Comparison of ENCODE assay signal across 8 cellular contexts in the genomic region with DNA sequence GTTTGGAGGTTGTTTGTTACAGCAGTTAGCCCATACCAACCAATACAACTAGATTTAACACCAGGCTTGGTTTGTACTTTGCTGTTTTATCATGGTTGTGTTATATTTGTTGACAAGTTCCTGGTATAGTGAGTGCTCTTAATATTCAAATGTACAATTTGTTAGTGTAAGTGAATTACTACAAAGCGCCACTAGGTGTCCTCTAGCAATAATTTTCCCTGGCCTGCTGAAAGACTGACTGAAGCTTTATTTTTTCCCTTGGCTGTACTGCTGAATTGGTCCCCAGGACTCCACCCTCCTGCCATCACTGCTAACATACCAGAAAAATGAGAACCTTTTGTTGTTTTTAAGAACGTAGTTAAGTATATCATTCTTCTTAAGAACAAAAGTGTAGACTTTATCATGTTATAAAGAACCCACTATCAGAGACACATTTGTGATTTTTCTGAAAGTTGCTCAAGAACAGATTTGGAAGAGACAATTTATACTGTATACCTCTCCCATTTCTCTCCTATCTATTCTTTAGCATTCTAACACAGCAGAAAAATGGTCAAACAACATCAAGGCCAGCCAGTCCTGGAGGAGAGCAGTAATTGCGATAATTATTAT.
DNase-seq lines count a peak whose midpoint lies in the region; FAIRE-seq and TF ChIP-seq lines count a peak whose summit lies in the region.

No MANE protein-coding gene starts in this region.

- H3K9me3 ChIP-seq in SK-N-MC (ENCODE audit: low read depth, low read length) = no peaks in the 10 kb centered on the region
- no peaks in the 10 kb centered on the region for H3K9me3 ChIP-seq in fibroblast of lung (ENCODE audit: control insufficient read depth, insufficient read depth, low read depth, low read length)
- H3K9me3 ChIP-seq in osteoblast (ENCODE audit: low read depth, low read length) = no peaks in the 10 kb centered on the region

- peak; percentile 20 for FAIRE-seq in H54 (lab: Jason Lieb, UNC)

- DNase-seq in activated naive CD4-positive, alpha-beta T cell treated with anti-CD3 and anti-CD28 coated beads for 36 hours = peak; percentile 18
- no peak for DNase-seq in activated naive CD4-positive, alpha-beta T cell treated with anti-CD3 and anti-CD28 coated beads, Interleukin-2, amount 50 U/mL, for 16 hours
- DNase-seq in H54 (ENCODE audit: insufficient read length, low spot score) (no peak), M059J (ENCODE audit: low read depth) (peak; percentile 47), SK-N-MC (ENCODE audit: low read depth, low spot score) (peak; percentile 30), fibroblast of lung (ENCODE audit: low read depth in 2 of 2) (peak; percentile 54 to 69), osteoblast (ENCODE audit: insufficient read length, low spot score, missing footprints) (no peak)
- no peak for DNase-seq in effector CD8-positive, alpha-beta T cell (lab: John Stamatoyannopoulos, UW)

- H3K4me3 ChIP-seq in SK-N-MC (no peak overlapping the region), fibroblast of lung (replicated peaks in 1 of 4; ENCODE audit: control extremely low read depth in 1 of 4, insufficient read depth in 1 of 4, low read depth in 3 of 4, low read length in 4 of 4) (no peak overlapping the region), osteoblast (ENCODE audit: insufficient read depth, low read length) (no peak overlapping the region)

- H2AFZ ChIP-seq in fibroblast of lung (ENCODE audit: low read length) (no peak overlapping the region), osteoblast (ENCODE audit: low read length) (no peak overlapping the region)

- H3K27me3 ChIP-seq in fibroblast of lung (ENCODE audit: control insufficient read depth, insufficient read depth, low read length) (no peaks in the 10 kb centered on the region), osteoblast (ENCODE audit: insufficient read depth, low read length) (no peaks in the 10 kb centered on the region)

- no peak for TF ChIP-seq POLR2A in H54 (IDR thresholded peaks at IDR 0.05; ENCODE audit: low read depth, low read length)

- H3K9ac ChIP-seq in SK-N-MC (ENCODE audit: insufficient read length) (no peak overlapping the region), fibroblast of lung (ENCODE audit: insufficient read depth, low read length) (no peak overlapping the region)

- H3K36me3 ChIP-seq in SK-N-MC (ENCODE audit: insufficient read depth, low read length) (no peaks in the 10 kb centered on the region), fibroblast of lung (ENCODE audit: control insufficient read depth, insufficient read depth, low read length) (no peaks in the 10 kb centered on the region), osteoblast (ENCODE audit: insufficient read depth, low read length) (no peaks in the 10 kb centered on the region)

- H3K27ac ChIP-seq in SK-N-MC (no peak overlapping the region), fibroblast of lung (ENCODE audit: insufficient read depth, low read length) (no peak overlapping the region), osteoblast (ENCODE audit: low read depth, low read length) (no peak overlapping the region)

- peak; percentile 55 to 74 for TF ChIP-seq CTCF in fibroblast of lung (conservative IDR thresholded peaks at IDR 0.05 in 1 of 2, IDR thresholded peaks at IDR 0.05 in 1 of 2; ENCODE audit: low read depth in 1 of 2, low read length in 2 of 2)
- peak; percentile 74 for TF ChIP-seq CTCF in osteoblast (IDR thresholded peaks at IDR 0.05; ENCODE audit: extremely low read depth, low read depth, low read length)

- H3K27ac Mint-ChIP-seq in activated naive CD4-positive, alpha-beta T cell treated with anti-CD3 and anti-CD28 coated beads for 36 hours = no peak overlapping the region

- H4K20me1 ChIP-seq in fibroblast of lung (ENCODE audit: control insufficient read depth, extremely low read depth, insufficient read depth, low read length) (no peaks in the 10 kb centered on the region), osteoblast (ENCODE audit: insufficient read depth, low read length) (no peaks in the 10 kb centered on the region)

- H3K4me1 ChIP-seq in fibroblast of lung (ENCODE audit: control insufficient read depth, extremely low read depth, insufficient read depth, low read length) (no peaks in the 10 kb centered on the region), osteoblast (ENCODE audit: insufficient read depth, low read length) (peaks cover 9% of the 10 kb centered on the region)

- CTCF ChIA-PET in activated naive CD4-positive, alpha-beta T cell treated with anti-CD3 and anti-CD28 coated beads for 36 hours (lab: Charles Lee) = interaction anchor here (0.6 to 4.3 kb wide), 13 partner anchors 10 to 957 kb away, joined by 3 to 43 read pairs (median 5); no protein-coding TSS in a partner anchor

- H3K4me1 Mint-ChIP-seq in activated naive CD4-positive, alpha-beta T cell treated with anti-CD3 and anti-CD28 coated beads for 36 hours (ENCODE audit: low read depth) = no peaks in the 10 kb centered on the region

- H3K9me3 Mint-ChIP-seq in activated naive CD4-positive, alpha-beta T cell treated with anti-CD3 and anti-CD28 coated beads for 36 hours = no peaks in the 10 kb centered on the region

- intact Hi-C loops in activated naive CD4-positive, alpha-beta T cell treated with anti-CD3 and anti-CD28 coated beads for 36 hours (cut with micrococcal nuclease) = loop anchor here (1.0 to 5.0 kb wide), 2 partner anchors 244 to 1734 kb away; no protein-coding TSS in a partner anchor

- no peaks in the 10 kb centered on the region for H3K79me2 ChIP-seq in fibroblast of lung (ENCODE audit: control insufficient read depth, insufficient read depth, low read length)
- H3K79me2 ChIP-seq in osteoblast (ENCODE audit: insufficient read depth, low read length) = no peaks in the 10 kb centered on the region

- peaks cover 27% of the 10 kb centered on the region for H3K27me3 Mint-ChIP-seq in activated naive CD4-positive, alpha-beta T cell treated with anti-CD3 and anti-CD28 coated beads for 36 hours (ENCODE audit: low read depth)

- no peak overlapping the region for H3K4me3 Mint-ChIP-seq in activated naive CD4-positive, alpha-beta T cell treated with anti-CD3 and anti-CD28 coated beads for 36 hours

- H3K36me3 Mint-ChIP-seq in activated naive CD4-positive, alpha-beta T cell treated with anti-CD3 and anti-CD28 coated beads for 36 hours (ENCODE audit: low read depth) = no peaks in the 10 kb centered on the region

- H3K4me2 ChIP-seq in fibroblast of lung (ENCODE audit: extremely low read depth, insufficient read depth, low read length) (no peak overlapping the region), osteoblast (ENCODE audit: insufficient read depth, low read length) (no peak overlapping the region)

Comparison
In these comparisons a context has a peak if more than half of its experiments do, and no peak if none do; other contexts are left out.
1. DNase-seq: peak in activated naive CD4-positive, alpha-beta T cell treated with anti-CD3 and anti-CD28 coated beads for 36 hours (single experiment), M059J (single experiment), SK-N-MC (single experiment) and fibroblast of lung (2 of 2); none in activated naive CD4-positive, alpha-beta T cell treated with anti-CD3 and anti-CD28 coated beads, Interleukin-2, amount 50 U/mL, for 16 hours (single experiment), H54 (single experiment), osteoblast (single experiment) and effector CD8-positive, alpha-beta T cell (single experiment).